Comparison of ENCODE assay signal across 20 cellular contexts in genomic region chr16:85648782-85649181, GRCh38. TPM values are rescaled to one million over a fixed set of nuclear protein-coding genes. Genes with fewer than 3 reads are reported as not detected.
DNase-seq lines count a peak whose midpoint lies in the region; ATAC-seq, FAIRE-seq and TF ChIP-seq lines count a peak whose summit lies in the region.
"Had no signal": no experiment of that assay in that cellular context is flagged by ENCODE, and none has a peak within 500 bp of the region (broad histone marks: within the 10 kb centered on the region; RNA-seq: fewer than 3 reads in every experiment).

No MANE protein-coding gene starts in this region.

- no peak for ATAC-seq in activated T-cell treated with anti-CD3 and anti-CD28 coated beads, Interleukin-2, amount 50 U/mL, for 72 hours (replicated peaks in 1 of 2)
- ATAC-seq in WTC11 (no peak), GM19395 (IDR thresholded peaks at IDR 0.05; ENCODE audit: unreplicated experiment) (no peak)
- ATAC-seq in naive thymus-derived CD8-positive, alpha-beta T cell: no peak
- ATAC-seq: heart left ventricle, left colon, pancreas, right lobe of liver had no signal

- H3K9me3 ChIP-seq in Caco-2: no peaks in the 10 kb centered on the region
- H3K9me3 ChIP-seq: heart left ventricle, pancreas, right lobe of liver, suprapubic skin had no signal

- no peak overlapping the region for H3K4me3 ChIP-seq in Caco-2 (ENCODE audit: low read depth, low read length)
- H3K4me3 ChIP-seq: heart left ventricle, pancreas, right lobe of liver, suprapubic skin had no signal

- intact Hi-C loops in Caco-2 (cut with micrococcal nuclease; ENCODE audit: unreplicated experiment): no loop called here

- DNase-seq in activated T-cell treated with anti-CD3 and anti-CD28 coated beads, Interleukin-2, amount 50 U/mL, for 24 hours: no peak
- no peak for DNase-seq in activated T-cell treated with anti-CD3 and anti-CD28 coated beads, Interleukin-2, amount 50 U/mL, for 72 hours
- DNase-seq in Caco-2: no peak
- DNase-seq in WTC11 (ENCODE audit: low spot score): no peak
- DNase-seq in naive thymus-derived CD8-positive, alpha-beta T cell: no peak
- DNase-seq in middle frontal gyrus (ENCODE audit: extremely low spot score, low spot score): no peak
- no peak for DNase-seq in HTR-8/SVneo (ENCODE audit: insufficient read length, low spot score)
- DNase-seq: activated B cell treated with CpG ODN at 0.5 μM for 24 hours, heart left ventricle, left colon, right lobe of liver, T-helper 9 cell had no signal

- no peak overlapping the region for H3K4me3 Mint-ChIP-seq in activated T-cell treated with anti-CD3 and anti-CD28 coated beads, Interleukin-2, amount 50 U/mL, for 24 hours
- no peak overlapping the region for H3K4me3 Mint-ChIP-seq in activated T-cell treated with anti-CD3 and anti-CD28 coated beads, Interleukin-2, amount 50 U/mL, for 72 hours
- H3K4me3 Mint-ChIP-seq in Caco-2 (ENCODE audit: unreplicated experiment) (no peak overlapping the region), WTC11 (no peak overlapping the region)
- H3K4me3 Mint-ChIP-seq in naive thymus-derived CD8-positive, alpha-beta T cell: no peak overlapping the region
- H3K4me3 Mint-ChIP-seq: activated B cell treated with CpG ODN at 0.5 μM for 24 hours, CD14-positive monocyte, IgD-negative memory B cell, memory B cell had no signal

- no peaks in the 10 kb centered on the region for H3K9me3 Mint-ChIP-seq in activated T-cell treated with anti-CD3 and anti-CD28 coated beads, Interleukin-2, amount 50 U/mL, for 24 hours
- H3K9me3 Mint-ChIP-seq in activated T-cell treated with anti-CD3 and anti-CD28 coated beads, Interleukin-2, amount 50 U/mL, for 72 hours: no peaks in the 10 kb centered on the region
- H3K9me3 Mint-ChIP-seq in Caco-2 (ENCODE audit: unreplicated experiment) (no peaks in the 10 kb centered on the region), WTC11 (no peaks in the 10 kb centered on the region)
- H3K9me3 Mint-ChIP-seq in naive thymus-derived CD8-positive, alpha-beta T cell: no peaks in the 10 kb centered on the region
- H3K9me3 Mint-ChIP-seq: activated B cell treated with CpG ODN at 0.5 μM for 24 hours, IgD-negative memory B cell, memory B cell had no signal

- no peaks in the 10 kb centered on the region for H3K27me3 Mint-ChIP-seq in activated T-cell treated with anti-CD3 and anti-CD28 coated beads, Interleukin-2, amount 50 U/mL, for 24 hours
- no peaks in the 10 kb centered on the region for H3K27me3 Mint-ChIP-seq in activated T-cell treated with anti-CD3 and anti-CD28 coated beads, Interleukin-2, amount 50 U/mL, for 72 hours (ENCODE audit: low read depth)
- H3K27me3 Mint-ChIP-seq in Caco-2 (ENCODE audit: insufficient read depth, unreplicated experiment): no peaks in the 10 kb centered on the region
- no peaks in the 10 kb centered on the region for H3K27me3 Mint-ChIP-seq in WTC11 (ENCODE audit: low read depth)
- H3K27me3 Mint-ChIP-seq in naive thymus-derived CD8-positive, alpha-beta T cell: no peaks in the 10 kb centered on the region
- H3K27me3 Mint-ChIP-seq: activated B cell treated with CpG ODN at 0.5 μM for 24 hours, IgD-negative memory B cell, memory B cell had no signal

- H3K36me3 Mint-ChIP-seq in activated T-cell treated with anti-CD3 and anti-CD28 coated beads, Interleukin-2, amount 50 U/mL, for 24 hours (ENCODE audit: low read depth): peaks cover 13% of the 10 kb centered on the region
- H3K36me3 Mint-ChIP-seq in activated T-cell treated with anti-CD3 and anti-CD28 coated beads, Interleukin-2, amount 50 U/mL, for 72 hours (ENCODE audit: insufficient read depth in 2 of 2): no peaks in the 10 kb centered on the region
- H3K36me3 Mint-ChIP-seq in Caco-2 (ENCODE audit: insufficient read depth, unreplicated experiment): peaks cover 69% of the 10 kb centered on the region
- H3K36me3 Mint-ChIP-seq in WTC11: peaks cover 6% of the 10 kb centered on the region
- peaks cover 0 to 30% (median 0%) of the 10 kb centered on the region in 3 donors for H3K36me3 Mint-ChIP-seq in naive thymus-derived CD8-positive, alpha-beta T cell
- H3K36me3 Mint-ChIP-seq: IgD-negative memory B cell had no signal

- CTCF ChIA-PET in Caco-2 (lab: Charles Lee): interaction anchor here (0.7 kb wide), 1 partner anchor 35 kb away, joined by 5 read pairs; no protein-coding TSS in a partner anchor
- CTCF ChIA-PET in WTC11 (lab: Charles Lee): interaction anchor here (0.8 to 2.7 kb wide), 6 partner anchors 11 to 158 kb away, joined by 3 to 16 read pairs (median 4); no protein-coding TSS in a partner anchor

- H3K27ac Mint-ChIP-seq in activated T-cell treated with anti-CD3 and anti-CD28 coated beads, Interleukin-2, amount 50 U/mL, for 24 hours: peak overlapping the region; percentile 46
- H3K27ac Mint-ChIP-seq in activated T-cell treated with anti-CD3 and anti-CD28 coated beads, Interleukin-2, amount 50 U/mL, for 72 hours: no peak overlapping the region
- H3K27ac Mint-ChIP-seq in Caco-2 (ENCODE audit: unreplicated experiment) (peak overlapping the region; percentile 77), WTC11 (peak overlapping the region; percentile 42; the same call in 1 of the 2 replicates)
- peak overlapping the region in 6 of 10 donors; percentile 34 to 80 (median 47) for H3K27ac Mint-ChIP-seq in naive thymus-derived CD8-positive, alpha-beta T cell
- H3K27ac Mint-ChIP-seq: activated B cell treated with CpG ODN at 0.5 μM for 24 hours, memory B cell had no signal

- no TSS peak for BruUV-seq in Caco-2 (replicated peaks; lab: Mats Ljungman, UMichigan)

- peaks cover 14% of the 10 kb centered on the region for H3K4me1 Mint-ChIP-seq in activated T-cell treated with anti-CD3 and anti-CD28 coated beads, Interleukin-2, amount 50 U/mL, for 24 hours (ENCODE audit: low read depth)
- H3K4me1 Mint-ChIP-seq in activated T-cell treated with anti-CD3 and anti-CD28 coated beads, Interleukin-2, amount 50 U/mL, for 72 hours (ENCODE audit: low read depth): peaks cover 13% of the 10 kb centered on the region
- H3K4me1 Mint-ChIP-seq in Caco-2 (ENCODE audit: low read depth, unreplicated experiment): peaks cover 24% of the 10 kb centered on the region
- peaks cover 5% of the 10 kb centered on the region; the same call in 1 of the 2 replicates for H3K4me1 Mint-ChIP-seq in WTC11
- H3K4me1 Mint-ChIP-seq in naive thymus-derived CD8-positive, alpha-beta T cell: peaks cover 19 to 31% (median 25%) of the 10 kb centered on the region in 4 donors

- peaks cover 24% of the 10 kb centered on the region for H3K4me1 ChIP-seq in Caco-2

- TF ChIP-seq CTCF in Caco-2 (IDR thresholded peaks at IDR 0.05; ENCODE audit: insufficient read depth in 1 of 2, low read depth in 1 of 2, low read length in 1 of 2, severe bottlenecking in 1 of 2, unreplicated experiment in 1 of 2) (no peak), WTC11 (IDR thresholded peaks at IDR 0.05) (no peak)

- POLR2A ChIA-PET in Caco-2 (lab: Charles Lee): no interaction called here
- POLR2A ChIA-PET in WTC11 (lab: Charles Lee): no interaction called here
- POLR2A ChIA-PET in naive thymus-derived CD8-positive, alpha-beta T cell (lab: Charles Lee): no interaction called here

- no peak for FAIRE-seq in HTR-8/SVneo (lab: Jason Lieb, UNC)
- FAIRE-seq: endothelial cell of umbilical vein, H54, pancreas had no signal

- no peaks in the 10 kb centered on the region for H3K27me3 ChIP-seq in Caco-2 (replicated peaks; ENCODE audit: control insufficient read depth, insufficient read depth, low read length)
- H3K27me3 ChIP-seq: heart left ventricle, pancreas, right lobe of liver, suprapubic skin had no signal

- peaks cover 7% of the 10 kb centered on the region for H3K36me3 ChIP-seq in Caco-2 (ENCODE audit: control insufficient read depth, insufficient read depth, low read length)

TF ChIP-seq in WTC11, 78 proteins besides CTCF, POLR2A, EP300 and RAD21 (continues in another document):
- TF ChIP-seq MYBL2 (CRISPR knock-in tag; IDR thresholded peaks at IDR 0.05) (no peak), FOXP4 (CRISPR knock-in tag; IDR thresholded peaks at IDR 0.05) (no peak), ZNF138 (CRISPR knock-in tag; conservative IDR thresholded peaks at IDR 0.05) (no peak), ZNF263 (CRISPR knock-in tag; IDR thresholded peaks at IDR 0.05; ENCODE audit: low read depth) (no peak), RORB (CRISPR knock-in tag; IDR thresholded peaks at IDR 0.05) (no peak), MAX (CRISPR knock-in tag; IDR thresholded peaks at IDR 0.05) (no peak), ETV6 (CRISPR knock-in tag; IDR thresholded peaks at IDR 0.05) (no peak), ATF3 (CRISPR knock-in tag; conservative IDR thresholded peaks at IDR 0.05) (no peak)

RNA-seq across cellular contexts. Expression of gene GSE1, which starts 35.7 kb away (rescaled TPM):
- 10 to 100 TPM; 26.7 to 30.9 TPM for total RNA-seq in activated T-cell treated with anti-CD3 and anti-CD28 coated beads, Interleukin-2, amount 50 U/mL, for 72 hours
- total RNA-seq in Caco-2 (2022): 140 and 142 TPM in 2 replicates
- 91.0 to 124 TPM (median 93.8 TPM) in 3 replicates for total RNA-seq in WTC11 (2021)
- total RNA-seq in naive thymus-derived CD8-positive, alpha-beta T cell: 10 to 100 TPM; 53.8 to 56.2 TPM
- polyA plus RNA-seq in naive thymus-derived CD8-positive, alpha-beta T cell: 1 to 10 TPM; 1.5 to 2.9 (median 2.0) TPM

RNA-seq across cellular contexts. Expression of gene GINS2, which starts 40.0 kb away (rescaled TPM):
- 10 to 100 TPM; 32.6 to 55.6 TPM for total RNA-seq in activated T-cell treated with anti-CD3 and anti-CD28 coated beads, Interleukin-2, amount 50 U/mL, for 72 hours
- 52.5 and 62.9 TPM in 2 replicates for total RNA-seq in Caco-2 (2022)
- total RNA-seq in WTC11 (2021): 35.5 to 38.4 TPM (median 38.0 TPM) in 3 replicates
- under 1 TPM; 0.47 to 0.74 TPM for total RNA-seq in naive thymus-derived CD8-positive, alpha-beta T cell
- 1 to 10 TPM in 1 of 3 donors, under 1 TPM in 2; 0.08 to 1.0 (median 0.82) TPM for polyA plus RNA-seq in naive thymus-derived CD8-positive, alpha-beta T cell

Comparison
In these comparisons a context has a peak if more than half of its experiments do, and no peak if none do; other contexts are left out.
1. RNA of gene GINS2, which starts 40.0 kb away (total RNA-seq): 52.5 to 62.9 TPM in Caco-2, 32.6 to 55.6 TPM in activated T-cell treated with anti-CD3 and anti-CD28 coated beads, Interleukin-2, amount 50 U/mL, for 72 hours and 35.5 to 38.4 TPM in WTC11; 0.47 to 0.74 TPM in naive thymus-derived CD8-positive, alpha-beta T cell; every median in the first group is over 10 times any median in the second.